Comparison of ENCODE assay signal across 8 cellular contexts in the genomic region with DNA sequence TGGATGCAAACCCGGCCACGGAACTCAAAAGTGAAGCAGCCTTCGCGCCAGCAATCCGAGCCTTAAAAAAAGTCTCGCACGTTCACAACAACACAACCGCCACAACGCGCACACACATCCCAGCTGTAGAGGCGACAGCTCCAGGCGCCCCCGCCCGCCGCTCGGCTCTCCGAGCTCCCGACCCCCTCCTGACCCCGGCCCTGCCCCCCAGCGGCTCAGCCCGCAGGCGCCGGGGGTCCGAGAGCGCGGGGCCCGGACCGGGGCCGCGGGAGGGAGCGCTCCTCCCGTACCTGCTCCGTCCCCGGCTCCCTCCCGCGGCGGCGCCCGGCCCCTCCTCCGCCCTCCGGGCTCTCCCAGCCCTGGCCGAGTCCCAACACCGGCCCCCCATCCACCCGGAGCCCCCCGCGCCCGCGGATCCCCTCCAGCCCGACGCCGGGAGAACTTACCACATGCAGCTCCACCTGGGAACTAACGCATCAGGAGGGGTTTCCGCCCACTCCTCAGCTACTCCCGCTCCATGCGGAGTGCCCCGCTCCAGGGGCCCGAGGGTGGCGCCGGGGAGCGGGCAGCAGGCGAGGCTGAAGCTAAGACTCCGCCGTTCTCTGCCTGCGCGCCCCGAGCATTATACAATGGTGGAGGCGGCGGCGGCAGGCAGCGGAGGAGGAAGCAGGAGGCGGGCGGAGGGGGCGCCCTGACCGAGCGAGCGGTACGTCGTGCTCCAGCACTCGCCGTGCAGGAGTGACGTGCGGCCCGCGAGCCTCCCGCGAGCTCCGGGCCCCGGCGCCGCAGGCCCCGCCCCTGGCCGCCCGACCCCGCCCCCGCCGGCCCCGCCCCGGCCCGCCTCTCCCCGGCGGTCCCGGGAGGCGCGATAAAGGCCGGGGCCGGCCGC. TPM values are rescaled to one million over a fixed set of nuclear protein-coding genes. Genes with fewer than 3 reads are reported as not detected.
A peak's percentile ranks its signal among the peaks of the same experiment; 100 is the strongest.
DNase-seq lines count a peak whose midpoint lies in the region; ATAC-seq and TF ChIP-seq lines count a peak whose summit lies in the region.

Gene SERTAD2 (minus strand): TSS at position 740 of the 889 bp plus-strand sequence. CDS start 17,042 bp downstream, outside the sequence.

- H3K36me3 Mint-ChIP-seq in natural killer cell, result no peaks in the 10 kb centered on the region
- no peaks in the 10 kb centered on the region for H3K36me3 Mint-ChIP-seq in stimulated activated naive CD8-positive, alpha-beta T cell treated with anti-CD3 and anti-CD28 coated beads, Interleukin-15, Interleukin-2, amounts not matched to agents 100 ng/mL and 50 ng/mL, for 24 hours (ENCODE audit: low read depth)

- peaks cover 35 to 40% of the 10 kb centered on the region in 2 donors for H3K4me1 Mint-ChIP-seq in natural killer cell
- peaks cover 84% of the 10 kb centered on the region for H3K4me1 Mint-ChIP-seq in stimulated activated naive CD8-positive, alpha-beta T cell treated with anti-CD3 and anti-CD28 coated beads, Interleukin-15, Interleukin-2, amounts not matched to agents 100 ng/mL and 50 ng/mL, for 24 hours (ENCODE audit: low read depth)

- no peaks in the 10 kb centered on the region for H3K27me3 Mint-ChIP-seq in natural killer cell (ENCODE audit: low read depth in 2 of 2)
- H3K27me3 Mint-ChIP-seq in stimulated activated naive CD8-positive, alpha-beta T cell treated with anti-CD3 and anti-CD28 coated beads, Interleukin-15, Interleukin-2, amounts not matched to agents 100 ng/mL and 50 ng/mL, for 24 hours, result no peaks in the 10 kb centered on the region

- H3K79me2 ChIP-seq in fibroblast of lung (ENCODE audit: control insufficient read depth, insufficient read depth, low read length), result peaks cover 47% of the 10 kb centered on the region

- ATAC-seq in GM21717 (IDR thresholded peaks at IDR 0.05; ENCODE audit: unreplicated experiment) (peak; percentile 57), natural killer cell (peak; percentile 81 to 93 (median 87))

- no peaks in the 10 kb centered on the region for H3K27me3 ChIP-seq in fibroblast of lung (ENCODE audit: control insufficient read depth, insufficient read depth, low read length)

- TF ChIP-seq CTCF in fibroblast of lung (conservative IDR thresholded peaks at IDR 0.05 in 1 of 2, IDR thresholded peaks at IDR 0.05 in 1 of 2; ENCODE audit: low read depth in 1 of 2, low read length in 2 of 2) (no peak), natural killer cell (IDR thresholded peaks at IDR 0.05) (no peak)

- H3K27ac ChIP-seq in KOPT-K1 (ENCODE audit: low read depth, low read length, poor library complexity, severe bottlenecking) (peak within 1 kb of the TSS; percentile 87), fibroblast of lung (ENCODE audit: insufficient read depth, low read length) (peak within 1 kb of the TSS; percentile 90)

- H3K27ac Mint-ChIP-seq in natural killer cell, result peak within 1 kb of the TSS; percentile 85 to 87
- H3K27ac Mint-ChIP-seq in stimulated activated naive CD8-positive, alpha-beta T cell treated with anti-CD3 and anti-CD28 coated beads, Interleukin-15, Interleukin-2, amounts not matched to agents 100 ng/mL and 50 ng/mL, for 24 hours, result peak within 1 kb of the TSS; percentile 84

- H3K4me1 ChIP-seq in fibroblast of lung (ENCODE audit: control insufficient read depth, extremely low read depth, insufficient read depth, low read length), result peaks cover 16% of the 10 kb centered on the region

- H3K4me3 Mint-ChIP-seq in natural killer cell, result peak within 1 kb of the TSS; percentile 93
- H3K4me3 Mint-ChIP-seq in stimulated activated naive CD8-positive, alpha-beta T cell treated with anti-CD3 and anti-CD28 coated beads, Interleukin-15, Interleukin-2, amounts not matched to agents 100 ng/mL and 50 ng/mL, for 24 hours, result peak within 1 kb of the TSS; percentile 91

- H2AFZ ChIP-seq in fibroblast of lung (ENCODE audit: low read length), result peak within 1 kb of the TSS; percentile 39

- intact Hi-C loops in natural killer cell (cut with micrococcal nuclease), result loop anchor here (1.0 to 5.0 kb wide), 5 partner anchors 9 to 326 kb away; partner anchors contain the start of gene AFTPH

- no peaks in the 10 kb centered on the region for H3K9me3 Mint-ChIP-seq in natural killer cell
- no peaks in the 10 kb centered on the region for H3K9me3 Mint-ChIP-seq in stimulated activated naive CD8-positive, alpha-beta T cell treated with anti-CD3 and anti-CD28 coated beads, Interleukin-15, Interleukin-2, amounts not matched to agents 100 ng/mL and 50 ng/mL, for 24 hours

- H3K9me3 ChIP-seq in KOPT-K1 (ENCODE audit: insufficient read depth, low read length, poor library complexity, severe bottlenecking) (no peaks in the 10 kb centered on the region), fibroblast of lung (ENCODE audit: control insufficient read depth, insufficient read depth, low read depth, low read length) (no peaks in the 10 kb centered on the region)

- H3K4me3 ChIP-seq in fibroblast of lung (replicated peaks in 1 of 4; ENCODE audit: control extremely low read depth in 1 of 4, insufficient read depth in 1 of 4, low read depth in 3 of 4, low read length in 4 of 4), result peak within 1 kb of the TSS; percentile 77 to 92 (median 88)

- H3K4me2 ChIP-seq in fibroblast of lung (ENCODE audit: extremely low read depth, insufficient read depth, low read length), result peak within 1 kb of the TSS; percentile 100

- no peaks in the 10 kb centered on the region for H4K20me1 ChIP-seq in fibroblast of lung (ENCODE audit: control insufficient read depth, extremely low read depth, insufficient read depth, low read length)

- DNase-seq in DMS153 treated with DMSO at 0.1 percent for 48 hours (lab: John Stamatoyannopoulos, UW; ENCODE audit: unreplicated experiment) (peak; percentile 58), RKO (ENCODE audit: low spot score) (peak; percentile 85), activated T-helper 1 cell treated with Interleukin-2 at 50 U/mL for 16 hours (ENCODE audit: low read depth) (peak; percentile 80), fibroblast of lung (ENCODE audit: low read depth in 2 of 2) (peak; percentile 85 to 86), natural killer cell (peak; percentile 80)

- H3K36me3 ChIP-seq in KOPT-K1 (ENCODE audit: insufficient read depth, low read length) (no peaks in the 10 kb centered on the region), fibroblast of lung (ENCODE audit: control insufficient read depth, insufficient read depth, low read length) (no peaks in the 10 kb centered on the region)

- peak within 1 kb of the TSS; percentile 95 for H3K9ac ChIP-seq in fibroblast of lung (ENCODE audit: insufficient read depth, low read length)

RNA-seq across cellular contexts. Expression of gene SERTAD2, which starts in this region (rescaled TPM):
- total RNA-seq in fibroblast of lung (8.0 and 15.2 TPM in 2 replicates), natural killer cell (10 to 100 TPM; 45.6 to 71.2 (median 55.8) TPM)
- polyA plus RNA-seq in fibroblast of lung, result 16.5 and 20.7 TPM in 2 replicates
- 17.3 and 17.4 TPM in 2 replicates for polyA plus RNA-seq in fibroblast of lung (2012)
- polyA minus RNA-seq in fibroblast of lung (ENCODE audit: low replicate concordance), result 12.3 and 14.1 TPM in 2 replicates

Comparison
In these comparisons a context has a peak if more than half of its experiments do, and no peak if none do; other contexts are left out.
1. Peak in every context shown above with its lines: DNase-seq, ATAC-seq, H3K4me3 ChIP-seq and H3K27ac ChIP-seq.